1 cellular context compared by ENCODE assay signal in the genomic region with DNA sequence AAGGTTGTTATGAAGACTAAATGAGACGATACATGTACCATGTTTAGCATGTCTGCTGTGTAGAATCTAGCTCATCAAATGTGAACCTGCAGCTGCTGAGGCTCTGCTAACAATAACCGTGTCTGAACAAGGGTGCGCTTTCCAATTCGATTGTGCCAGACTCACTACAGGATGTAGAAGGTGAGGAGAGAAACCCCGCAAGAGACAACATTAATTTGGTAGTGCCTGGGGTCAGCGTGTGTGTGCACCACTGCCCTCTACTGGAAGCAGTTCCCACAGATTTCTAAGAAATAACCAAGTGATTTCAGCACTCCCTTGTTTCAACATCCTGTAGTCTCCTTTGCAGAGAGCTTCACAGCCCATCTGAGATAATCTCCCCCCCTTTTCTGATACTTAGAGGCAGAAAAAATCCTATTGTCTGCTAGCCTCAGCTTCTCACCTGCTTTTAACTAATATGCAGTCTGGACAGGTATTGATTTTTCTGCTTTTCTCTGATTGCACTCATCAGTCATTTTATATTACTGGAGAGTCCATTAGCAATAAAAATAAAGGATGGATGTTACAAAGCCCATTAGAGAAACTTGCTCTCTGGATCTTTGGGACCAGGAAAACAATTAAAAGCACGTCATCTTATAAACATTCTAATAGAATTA.
TF ChIP-seq lines count a peak whose summit lies in the region.

No MANE protein-coding gene starts in this region.

TF ChIP-seq in PFSK-1, 5 proteins besides CTCF, POLR2A, EP300 and RAD21 (continued from another document):
- TF ChIP-seq TAF1 (IDR thresholded peaks at IDR 0.05; ENCODE audit: borderline replicate concordance, insufficient read depth, low read length) (peak; percentile 44; the same call in 1 of the 2 replicates), SIN3A (IDR thresholded peaks at IDR 0.05; ENCODE audit: borderline replicate concordance, insufficient read depth, low read length) (peak; percentile 62; the same call in 1 of the 2 replicates), FOXP2 (optimal IDR thresholded peaks at IDR 0.05; ENCODE audit: borderline replicate concordance, extremely low read depth, extremely low read length, insufficient read depth) (no peak)
